Comparison of ENCODE assay signal across 11 cellular contexts in the genomic region with DNA sequence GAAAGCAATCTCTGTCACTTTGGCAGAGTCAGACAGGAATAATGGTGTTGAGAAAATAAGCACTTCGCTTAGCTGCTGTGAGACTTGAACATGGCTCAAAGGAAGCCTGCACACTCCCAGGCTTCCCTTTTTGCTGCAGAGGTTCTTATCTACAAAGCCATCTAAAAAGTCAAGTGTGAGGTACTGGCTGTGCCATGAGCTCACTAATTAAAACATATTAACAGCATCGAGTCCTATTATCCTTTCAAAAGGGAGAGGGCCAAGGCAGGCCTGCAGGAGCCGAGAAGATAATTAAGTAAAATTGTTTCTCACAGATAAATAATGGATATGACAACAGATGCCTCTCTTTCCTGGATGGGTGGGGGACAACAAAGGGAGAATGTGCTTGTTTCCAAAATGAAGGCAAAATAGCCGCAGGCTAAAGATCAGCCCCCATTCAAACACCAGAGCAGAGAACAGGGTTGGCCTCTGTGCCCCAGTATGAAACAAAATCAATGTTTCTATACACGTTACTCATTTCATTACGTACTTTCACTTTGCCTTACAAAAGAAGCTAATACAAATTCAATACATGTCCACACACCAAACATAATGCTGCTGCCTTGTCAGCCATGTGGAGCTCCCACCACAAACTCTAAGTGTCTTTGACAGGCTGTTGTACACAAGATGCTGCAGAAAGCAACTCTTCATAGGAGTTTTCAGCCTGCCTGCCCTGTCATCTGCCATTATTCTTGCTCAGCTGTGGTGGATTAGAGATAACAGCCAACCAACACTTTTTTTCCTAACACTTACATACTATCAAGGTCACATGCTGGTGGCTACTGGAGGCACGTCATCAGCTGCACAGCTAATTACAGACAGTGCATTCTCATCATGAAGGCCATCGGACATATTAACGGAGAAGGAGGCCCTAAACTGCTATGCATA. TPM values are rescaled to one million over a fixed set of nuclear protein-coding genes. Genes with fewer than 3 reads are reported as not detected.
DNase-seq lines count a peak whose midpoint lies in the region; ATAC-seq lines count a peak whose summit lies in the region.
"Had no signal": no experiment of that assay in that cellular context is flagged by ENCODE, and none has a peak within 500 bp of the region (broad histone marks: within the 10 kb centered on the region; RNA-seq: fewer than 3 reads in every experiment).

No MANE protein-coding gene starts in this region.

- peak overlapping the region; percentile 15 for H2AFZ ChIP-seq in neuron (ENCODE audit: low read depth, low read length)

- no peaks in the 10 kb centered on the region for H3K36me3 ChIP-seq in neuron (ENCODE audit: insufficient read depth, low read length)
- H3K36me3 ChIP-seq: SJSA1 had no signal

- no peaks in the 10 kb centered on the region for H3K27me3 ChIP-seq in neuron (ENCODE audit: insufficient read depth, low read length)

- peaks cover 48% of the 10 kb centered on the region for H3K4me1 ChIP-seq in neuron (ENCODE audit: insufficient read depth, low read length)
- H3K4me1 ChIP-seq: SJSA1 had no signal

- H3K4me3 ChIP-seq in neuron (ENCODE audit: low read length): peak overlapping the region; percentile 33
- H3K4me3 ChIP-seq: SJSA1 had no signal

- ATAC-seq in GM21360 (IDR thresholded peaks at IDR 0.05; ENCODE audit: unreplicated experiment) (peak; percentile 48), GM21515 (IDR thresholded peaks at IDR 0.05; ENCODE audit: unreplicated experiment) (no peak)

- DNase-seq in NCI-H146 (lab: John Stamatoyannopoulos, UW): peak; percentile 95
- DNase-seq in dermis blood vessel endothelial cell: peak; percentile 67
- DNase-seq in GM03348 (ENCODE audit: low spot score): no peak
- DNase-seq in NCI-H2196 treated with DMSO at 0.1 percent for 48 hours (lab: John Stamatoyannopoulos, UW; ENCODE audit: unreplicated experiment): no peak
- no peak for DNase-seq in AG08395 (ENCODE audit: low spot score)
- DNase-seq: activated CD8-positive, alpha-beta memory T cell treated with anti-CD3 and anti-CD28 coated beads, Interleukin-2, amount 50 U/mL, for 4 hours; MV-4-11 had no signal

- H3K9me3 ChIP-seq in neuron (ENCODE audit: low read length): no peaks in the 10 kb centered on the region
- H3K9me3 ChIP-seq: SJSA1 had no signal

RNA-seq across cellular contexts. Expression of a gene that starts 55.3 kb away (rescaled TPM):
- total RNA-seq in dermis blood vessel endothelial cell: 108 and 168 TPM in 2 replicates

Comparison
In these comparisons a context has a peak if more than half of its experiments do, and no peak if none do; other contexts are left out.
1. DNase-seq: peak in NCI-H146 (single experiment) and dermis blood vessel endothelial cell (single experiment); none in GM03348 (single experiment), NCI-H2196 treated with DMSO at 0.1 percent for 48 hours (single experiment) and AG08395 (single experiment).